15 cellular contexts compared by ENCODE assay signal in the genomic region with DNA sequence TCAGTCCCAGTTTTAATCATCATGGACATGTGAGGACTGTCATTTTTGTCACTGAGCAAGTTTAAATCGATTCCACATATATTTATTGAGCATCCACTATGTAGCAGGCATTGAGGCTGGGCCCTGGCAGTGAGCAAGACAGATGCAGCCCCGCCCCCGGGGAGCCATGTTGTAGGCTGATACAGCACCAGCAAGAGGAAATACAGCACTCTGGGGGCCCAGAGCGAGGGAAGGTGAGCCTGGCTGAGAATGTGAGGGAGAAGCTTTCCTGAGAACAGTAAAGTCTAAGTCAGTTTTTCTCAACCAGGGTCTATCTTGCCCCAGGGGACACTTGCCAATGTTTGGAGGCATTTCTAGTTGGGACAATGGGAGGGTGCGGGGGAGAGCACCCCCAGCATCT.
A peak's percentile ranks its signal among the peaks of the same experiment; 100 is the strongest.
DNase-seq lines count a peak whose midpoint lies in the region; ATAC-seq and TF ChIP-seq lines count a peak whose summit lies in the region.
"Had no signal": no experiment of that assay in that cellular context is flagged by ENCODE, and none has a peak within 500 bp of the region (broad histone marks: within the 10 kb centered on the region; RNA-seq: fewer than 3 reads in every experiment).

No MANE protein-coding gene starts in this region.

- H3K4me3 Mint-ChIP-seq in chondrocyte (ENCODE audit: unreplicated experiment), result no peak overlapping the region
- H3K4me3 Mint-ChIP-seq: B cell; CD4-positive, alpha-beta T cell had no signal

- H2BK120ac ChIP-seq in neuronal stem cell (ENCODE audit: low read depth, low read length), result no peak overlapping the region

- H3K4ac ChIP-seq in neuronal stem cell (ENCODE audit: low read length), result no peak overlapping the region

- no peak overlapping the region for H2AK5ac ChIP-seq in neuronal stem cell (ENCODE audit: low read depth, low read length)

- H3K27me3 ChIP-seq in GM23248 (replicated peaks; ENCODE audit: insufficient read depth) (no peaks in the 10 kb centered on the region), adipocyte (replicated peaks; ENCODE audit: control insufficient read depth, insufficient read depth, low read length) (peaks cover 22% of the 10 kb centered on the region), neuronal stem cell (ENCODE audit: control insufficient read depth in 3 of 3, insufficient read depth in 3 of 3, low read depth in 1 of 3, low read length in 3 of 3) (peaks cover 0 to 10% (median 0%) of the 10 kb centered on the region in 3 experiments)

- no peaks in the 10 kb centered on the region for H3K9me2 ChIP-seq in GM23248 (ENCODE audit: insufficient read depth)

- DNase-seq in GM23248, result peak; percentile 39
- DNase-seq in adipocyte (ENCODE audit: low read depth), result peak; percentile 4
- peak; percentile 6 for DNase-seq in myocyte (ENCODE audit: low read depth)
- DNase-seq in chondrocyte (ENCODE audit: low spot score), result no peak
- no peak for DNase-seq in neuronal stem cell (ENCODE audit: low spot score)
- DNase-seq: C1 segment of cervical spinal cord; Calu3; CD4-positive, alpha-beta T cell; DMS79 treated with DMSO at 0.1 percent for 48 hours; GOT3 had no signal

- no peaks in the 10 kb centered on the region for H3K36me3 ChIP-seq in GM23248 (ENCODE audit: low read depth)
- H3K36me3 ChIP-seq in adipocyte (ENCODE audit: control insufficient read depth, insufficient read depth, low read length, severe bottlenecking), result no peaks in the 10 kb centered on the region
- H3K36me3 ChIP-seq in neuronal stem cell (replicated peaks in 1 of 2; ENCODE audit: control insufficient read depth in 2 of 2, insufficient read depth in 2 of 2, low read length in 2 of 2), result no peaks in the 10 kb centered on the region
- H3K36me3 ChIP-seq: HAP-1 had no signal

- H3K9me3 ChIP-seq in GM23248 (ENCODE audit: low read depth) (no peaks in the 10 kb centered on the region), adipocyte (ENCODE audit: control insufficient read depth, low read length) (peaks cover 6% of the 10 kb centered on the region), neuronal stem cell (replicated peaks in 1 of 2; ENCODE audit: control insufficient read depth in 2 of 2, insufficient read depth in 1 of 2, low read depth in 1 of 2, low read length in 2 of 2) (no peaks in the 10 kb centered on the region)
- H3K9me3 ChIP-seq: HAP-1 had no signal

- H3K27me3 Mint-ChIP-seq in chondrocyte (ENCODE audit: low read depth), result peaks cover 21% of the 10 kb centered on the region

- H3K4me1 Mint-ChIP-seq in chondrocyte (ENCODE audit: low read depth), result peaks cover 17% of the 10 kb centered on the region
- H3K4me1 Mint-ChIP-seq: B cell had no signal

- in situ Hi-C loops in GM23248 (cut with MboI), result loop anchor here (25.0 kb wide), 1 partner anchor 108 kb away; no protein-coding TSS in a partner anchor

- no peaks in the 10 kb centered on the region for H4K20me1 ChIP-seq in GM23248 (ENCODE audit: insufficient read depth)

- H2BK5ac ChIP-seq in neuronal stem cell (ENCODE audit: low read length), result no peak overlapping the region

- no peak overlapping the region for H4K8ac ChIP-seq in neuronal stem cell (ENCODE audit: low read depth, low read length)

- H3K27ac ChIP-seq in GM23248, result peak overlapping the region; percentile 99; the same call in 1 of the 2 replicates
- no peak overlapping the region for H3K27ac ChIP-seq in neuronal stem cell (replicated peaks; ENCODE audit: low read length)

- H3K18ac ChIP-seq in neuronal stem cell (ENCODE audit: low read length), result no peak overlapping the region

- ATAC-seq in GM19023 (IDR thresholded peaks at IDR 0.05; ENCODE audit: unreplicated experiment) (no peak), GM21390 (IDR thresholded peaks at IDR 0.05; ENCODE audit: unreplicated experiment) (no peak)
- ATAC-seq: HepG2 had no signal

- peaks cover 37% of the 10 kb centered on the region for H3F3A ChIP-seq in GM23248 (ENCODE audit: insufficient read depth)

- H4K91ac ChIP-seq in neuronal stem cell (ENCODE audit: low read depth, low read length, poor library complexity), result no peak overlapping the region

- 73 to 78% methylated on average over 5 of the region's 5 CpGs for WGBS in GM23248 (ENCODE audit: low coverage in 1 of 2, low lambda C conversion rate in 2 of 2, missing lambda C conversion rate in 2 of 2), 2 experiments
- WGBS in neuronal stem cell (ENCODE audit: extremely low coverage in 2 of 2, insufficient read length in 2 of 2, insufficient replicate concordance in 1 of 2), 2 donors, result no CpG with 5 or more reads among the region's 5 CpGs

- no peak overlapping the region for H2BK12ac ChIP-seq in neuronal stem cell (ENCODE audit: low read length)

- H3K23ac ChIP-seq in neuronal stem cell (ENCODE audit: low read depth, low read length, poor library complexity), result no peak overlapping the region

- no peaks in the 10 kb centered on the region for H3K79me1 ChIP-seq in neuronal stem cell (ENCODE audit: low read depth, low read length)

- no peaks in the 10 kb centered on the region for H3K9me3 Mint-ChIP-seq in chondrocyte (ENCODE audit: low read depth)
- H3K9me3 Mint-ChIP-seq: CD4-positive, alpha-beta T cell had no signal

- no peak overlapping the region for H3K4me2 ChIP-seq in GM23248 (ENCODE audit: unreplicated experiment)
- H3K4me2 ChIP-seq in neuronal stem cell (ENCODE audit: insufficient read depth, low read length, poor library complexity, severe bottlenecking), result no peak overlapping the region

- no peak overlapping the region for H2AFZ ChIP-seq in GM23248
- H2AFZ ChIP-seq in neuronal stem cell (ENCODE audit: low read length), result no peak overlapping the region

- H3K4me1 ChIP-seq in GM23248 (ENCODE audit: insufficient read depth), result peaks cover 38% of the 10 kb centered on the region
- peaks cover 10% of the 10 kb centered on the region for H3K4me1 ChIP-seq in adipocyte (ENCODE audit: control insufficient read depth, insufficient read depth, low read length)
- peaks cover 0 to 2% of the 10 kb centered on the region in 2 donors for H3K4me1 ChIP-seq in neuronal stem cell (ENCODE audit: control insufficient read depth in 2 of 2, insufficient read depth in 1 of 2, low read depth in 1 of 2, low read length in 2 of 2)
- H3K4me1 ChIP-seq: HAP-1 had no signal

- no peak overlapping the region for H3K27ac Mint-ChIP-seq in chondrocyte (ENCODE audit: unreplicated experiment)
- H3K27ac Mint-ChIP-seq: B cell; CD4-positive, alpha-beta T cell had no signal

- H2BK15ac ChIP-seq in neuronal stem cell (ENCODE audit: low read length), result no peak overlapping the region

- H3K4me3 ChIP-seq in GM23248 (no peak overlapping the region), adipocyte (ENCODE audit: low read length) (no peak overlapping the region), neuronal stem cell (ENCODE audit: low read length in 2 of 2) (no peak overlapping the region)
- H3K4me3 ChIP-seq: HAP-1 had no signal

- H3K79me2 ChIP-seq in GM23248 (ENCODE audit: insufficient read depth), result no peaks in the 10 kb centered on the region

- H3K9ac ChIP-seq in GM23248 (no peak overlapping the region), adipocyte (ENCODE audit: low read length) (no peak overlapping the region), neuronal stem cell (ENCODE audit: low read depth, low read length, poor library complexity) (no peak overlapping the region)

- no peak for TF ChIP-seq CTCF in chondrocyte (IDR thresholded peaks at IDR 0.05)

- H3K14ac ChIP-seq in neuronal stem cell (ENCODE audit: low read length), result no peak overlapping the region

- H3K36me3 Mint-ChIP-seq in chondrocyte (ENCODE audit: low read depth), result no peaks in the 10 kb centered on the region

Comparison
In these comparisons a context has a peak if more than half of its experiments do, and no peak if none do; other contexts are left out.
1. DNase-seq: peak in GM23248 (single experiment), adipocyte (single experiment) and myocyte (single experiment); none in chondrocyte (single experiment) and neuronal stem cell (single experiment).